10 cellular contexts compared by ENCODE assay signal in genomic region chr3:69791111-69791510, GRCh38. TPM values are rescaled to one million over a fixed set of nuclear protein-coding genes. Genes with fewer than 3 reads are reported as not detected.
A peak's percentile ranks its signal among the peaks of the same experiment; 100 is the strongest.
DNase-seq lines count a peak whose midpoint lies in the region; ATAC-seq and TF ChIP-seq lines count a peak whose summit lies in the region.
"Had no signal": no experiment of that assay in that cellular context is flagged by ENCODE, and none has a peak within 500 bp of the region (broad histone marks: within the 10 kb centered on the region; RNA-seq: fewer than 3 reads in every experiment).

No MANE protein-coding gene starts in this region.

- H3K36me3 ChIP-seq in aorta (ENCODE audit: control insufficient read depth in 1 of 2, insufficient read depth in 2 of 2, low read length in 1 of 2) = no peaks in the 10 kb centered on the region

- no peak for ATAC-seq in activated T-cell treated with anti-CD3 and anti-CD28 coated beads, Interleukin-2, amount 50 U/mL, for 72 hours (replicated peaks in 1 of 2)
- peak; percentile 86 for ATAC-seq in aorta (ENCODE audit: low FRiP score)

- WGBS in aorta, 2 donors = 1 to 3% methylated on average over 6 of the region's 6 CpGs

- H3K27ac Mint-ChIP-seq in activated T-cell treated with anti-CD3 and anti-CD28 coated beads, Interleukin-2, amount 50 U/mL, for 72 hours = peak overlapping the region; percentile 81
- peak overlapping the region; percentile 83 for H3K27ac Mint-ChIP-seq in mesothelial cell of epicardium
- no peak overlapping the region for H3K27ac Mint-ChIP-seq in activated T-cell treated with anti-CD3 and anti-CD28 coated beads, Interleukin-2, amount 50 U/mL, for 24 hours

- intact Hi-C loops in aorta (cut with DNase I) = loop anchor here (2.0 to 5.0 kb wide), 2 partner anchors 98 to 99 kb away; no protein-coding TSS in a partner anchor

- peaks cover 0 to 6% of the 10 kb centered on the region in 2 donors for H3K9me3 Mint-ChIP-seq in activated T-cell treated with anti-CD3 and anti-CD28 coated beads, Interleukin-2, amount 50 U/mL, for 72 hours
- H3K9me3 Mint-ChIP-seq in mesothelial cell of epicardium = peaks cover 10% of the 10 kb centered on the region
- H3K9me3 Mint-ChIP-seq in activated T-cell treated with anti-CD3 and anti-CD28 coated beads, Interleukin-2, amount 50 U/mL, for 24 hours = no peaks in the 10 kb centered on the region

- no peak overlapping the region for H3K4me3 Mint-ChIP-seq in activated T-cell treated with anti-CD3 and anti-CD28 coated beads, Interleukin-2, amount 50 U/mL, for 72 hours
- H3K4me3 Mint-ChIP-seq in mesothelial cell of epicardium = no peak overlapping the region
- H3K4me3 Mint-ChIP-seq in activated T-cell treated with anti-CD3 and anti-CD28 coated beads, Interleukin-2, amount 50 U/mL, for 24 hours = no peak overlapping the region

- H3K27me3 Mint-ChIP-seq in activated T-cell treated with anti-CD3 and anti-CD28 coated beads, Interleukin-2, amount 50 U/mL, for 72 hours (ENCODE audit: low read depth) = no peaks in the 10 kb centered on the region
- no peaks in the 10 kb centered on the region for H3K27me3 Mint-ChIP-seq in mesothelial cell of epicardium (ENCODE audit: low read depth)
- H3K27me3 Mint-ChIP-seq in activated T-cell treated with anti-CD3 and anti-CD28 coated beads, Interleukin-2, amount 50 U/mL, for 24 hours = no peaks in the 10 kb centered on the region

- TF ChIP-seq CTCF in epithelial cell of esophagus (IDR thresholded peaks at IDR 0.05; ENCODE audit: insufficient read depth, low read depth, low read length, missing control alignments) = no peak
- TF ChIP-seq CTCF in mesothelial cell of epicardium (IDR thresholded peaks at IDR 0.05; ENCODE audit: unreplicated experiment) = no peak

- no peaks in the 10 kb centered on the region for H3K4me1 Mint-ChIP-seq in activated T-cell treated with anti-CD3 and anti-CD28 coated beads, Interleukin-2, amount 50 U/mL, for 72 hours (ENCODE audit: low read depth)
- H3K4me1 Mint-ChIP-seq in mesothelial cell of epicardium = peaks cover 39% of the 10 kb centered on the region
- H3K4me1 Mint-ChIP-seq in activated T-cell treated with anti-CD3 and anti-CD28 coated beads, Interleukin-2, amount 50 U/mL, for 24 hours (ENCODE audit: low read depth) = no peaks in the 10 kb centered on the region

- no peaks in the 10 kb centered on the region for H3K9me3 ChIP-seq in aorta (ENCODE audit: control insufficient read depth, low read length)

- H3K4me1 ChIP-seq in aorta (ENCODE audit: control insufficient read depth in 1 of 2, insufficient read depth in 2 of 2, low read length in 2 of 2) = peaks cover 6 to 8% of the 10 kb centered on the region in 2 donors

- no peak overlapping the region for H3K27ac ChIP-seq in aorta (ENCODE audit: low read depth in 1 of 2, low read length in 2 of 2)

- H3K27me3 ChIP-seq in aorta (ENCODE audit: control insufficient read depth in 1 of 2, insufficient read depth in 2 of 2, low read length in 1 of 2) = no peaks in the 10 kb centered on the region

- H3K4me3 ChIP-seq in epithelial cell of esophagus (ENCODE audit: low read length) (no peak overlapping the region), aorta (ENCODE audit: low read length in 2 of 2) (peak overlapping the region in 1 of 2 donors; percentile 40)

- no peaks in the 10 kb centered on the region for H3K36me3 Mint-ChIP-seq in activated T-cell treated with anti-CD3 and anti-CD28 coated beads, Interleukin-2, amount 50 U/mL, for 72 hours (ENCODE audit: insufficient read depth in 2 of 2)
- peaks cover 7% of the 10 kb centered on the region for H3K36me3 Mint-ChIP-seq in mesothelial cell of epicardium
- H3K36me3 Mint-ChIP-seq in activated T-cell treated with anti-CD3 and anti-CD28 coated beads, Interleukin-2, amount 50 U/mL, for 24 hours (ENCODE audit: low read depth) = no peaks in the 10 kb centered on the region

- DNase-seq in activated T-cell treated with anti-CD3 and anti-CD28 coated beads, Interleukin-2, amount 50 U/mL, for 72 hours = no peak
- DNase-seq in activated T-cell treated with anti-CD3 and anti-CD28 coated beads, Interleukin-2, amount 50 U/mL, for 48 hours = no peak
- peak; percentile 85 for DNase-seq in epithelial cell of esophagus (ENCODE audit: low read depth)
- no peak for DNase-seq in mesothelial cell of epicardium (ENCODE audit: low spot score in 2 of 2, unreplicated experiment in 2 of 2)
- peak; percentile 82 to 86 for DNase-seq in aorta
- no peak for DNase-seq in NCI-H1436 treated with DMSO at 0.1 percent for 48 hours (lab: John Stamatoyannopoulos, UW)
- no peak for DNase-seq in superior temporal gyrus (ENCODE audit: extremely low spot score)
- DNase-seq in activated T-cell treated with anti-CD3 and anti-CD28 coated beads, Interleukin-2, amount 50 U/mL, for 24 hours = no peak
- DNase-seq: NCI-H146 had no signal

RNA-seq across cellular contexts. Expression of gene MITF, which starts 51.8 kb away (rescaled TPM):
- total RNA-seq in activated T-cell treated with anti-CD3 and anti-CD28 coated beads, Interleukin-2, amount 50 U/mL, for 72 hours = under 1 TPM; 0.32 to 0.46 TPM
- total RNA-seq in mesothelial cell of epicardium (6.9 to 8.2 TPM (median 7.0 TPM) in 3 replicates), aorta (10 to 100 TPM; 28.4 to 30.5 TPM)
- 1 to 10 TPM; 4.1 to 6.5 TPM for polyA plus RNA-seq in aorta
- total RNA-seq: T-helper 1 cell treated with Interleukin-12 subunit alpha and Interleukin-12 subunit beta and Interleukin-4 antibody, amounts not matched to agents 30 ng/mL and 1 ng/mL, for 36 hours had no signal

Comparison
In these comparisons a context has a peak if more than half of its experiments do, and no peak if none do; other contexts are left out.
1. DNase-seq: peak in epithelial cell of esophagus (single experiment) and aorta (2 of 2); none in activated T-cell treated with anti-CD3 and anti-CD28 coated beads, Interleukin-2, amount 50 U/mL, for 72 hours (0 of 2), activated T-cell treated with anti-CD3 and anti-CD28 coated beads, Interleukin-2, amount 50 U/mL, for 48 hours (0 of 2), mesothelial cell of epicardium (0 of 2), NCI-H1436 treated with DMSO at 0.1 percent for 48 hours (single experiment), superior temporal gyrus (single experiment) and activated T-cell treated with anti-CD3 and anti-CD28 coated beads, Interleukin-2, amount 50 U/mL, for 24 hours (single experiment).